8 cellular contexts compared by ENCODE assay signal in the genomic region with DNA sequence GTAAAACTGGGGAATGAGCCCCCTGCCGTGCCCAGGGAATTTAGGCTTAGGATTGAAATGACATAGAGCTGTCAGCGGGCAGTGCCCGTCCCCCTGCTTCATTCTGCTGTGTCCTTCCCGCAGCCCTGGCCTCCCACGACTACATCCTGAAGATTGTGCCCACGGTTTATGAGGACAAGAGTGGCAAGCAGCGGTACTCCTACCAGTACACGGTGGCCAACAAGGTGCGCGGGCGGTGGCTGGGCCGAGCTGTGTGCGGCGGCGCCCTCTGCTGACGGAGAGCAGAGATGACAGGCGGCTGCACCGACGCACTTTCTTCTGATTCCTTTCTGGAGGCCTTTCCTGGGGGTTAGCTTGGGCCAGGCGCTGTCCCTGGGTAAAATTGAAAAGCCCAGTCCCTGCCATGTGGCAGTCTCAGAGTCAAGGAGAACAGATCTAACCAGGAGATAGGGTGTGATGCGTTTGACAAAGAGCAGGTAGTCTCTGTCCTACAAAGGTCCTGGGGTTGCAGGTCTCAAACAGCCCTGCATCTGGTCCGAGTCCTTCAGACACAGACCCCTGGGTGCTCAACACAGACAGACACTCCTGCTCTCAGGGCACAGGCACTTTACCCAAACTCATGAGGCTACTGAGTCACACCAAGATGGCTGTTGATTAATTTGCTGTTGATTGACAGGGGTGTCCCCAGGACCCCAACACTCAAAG. TPM values are rescaled to one million over a fixed set of nuclear protein-coding genes. Genes with fewer than 3 reads are reported as not detected.
DNase-seq lines count a peak whose midpoint lies in the region; ATAC-seq and TF ChIP-seq lines count a peak whose summit lies in the region.

No MANE protein-coding gene starts in this region.

- H3K4me3 ChIP-seq in endodermal cell (ENCODE audit: low read length): no peak overlapping the region
- no peak overlapping the region for H3K4me3 ChIP-seq in mucosa of descending colon

- intact Hi-C loops in mucosa of descending colon (cut with DNase I, micrococcal nuclease): loop anchor here (2.0 to 5.0 kb wide), 2 partner anchors 218 to 220 kb away; no protein-coding TSS in a partner anchor

- 24 to 27% methylated on average over 14 to 22 of the region's 22 CpGs for WGBS in endodermal cell (ENCODE audit: insufficient coverage in 1 of 2, insufficient read length in 1 of 2), 2 experiments

- no peak overlapping the region for H3K4me3 Mint-ChIP-seq in endodermal cell

- peaks cover 7% of the 10 kb centered on the region for H3K4me1 Mint-ChIP-seq in endodermal cell

- no peak overlapping the region for H3K9ac ChIP-seq in endodermal cell (ENCODE audit: extremely low read depth, low read length, poor library complexity, severe bottlenecking)

- no peaks in the 10 kb centered on the region for H3K9me3 Mint-ChIP-seq in endodermal cell

- no peaks in the 10 kb centered on the region for H3K27me3 Mint-ChIP-seq in endodermal cell (ENCODE audit: insufficient read depth)

- peaks cover 46% of the 10 kb centered on the region for H3K36me3 Mint-ChIP-seq in endodermal cell (ENCODE audit: low read depth)

- H3K27me3 ChIP-seq in endodermal cell (ENCODE audit: control insufficient read depth, insufficient read depth, low read length, poor library complexity, severe bottlenecking): no peaks in the 10 kb centered on the region

- H3K9me3 ChIP-seq in endodermal cell (ENCODE audit: control insufficient read depth, low read length) (no peaks in the 10 kb centered on the region), mucosa of descending colon (no peaks in the 10 kb centered on the region)

- H3K4me1 ChIP-seq in endodermal cell (ENCODE audit: control insufficient read depth, insufficient read depth, low read length): no peaks in the 10 kb centered on the region
- H3K4me1 ChIP-seq in mucosa of descending colon (ENCODE audit: low read depth): no peaks in the 10 kb centered on the region

- H3K27ac ChIP-seq in endodermal cell (ENCODE audit: low read depth, low read length): no peak overlapping the region

- peaks cover 36% of the 10 kb centered on the region for H3K36me3 ChIP-seq in endodermal cell (ENCODE audit: control insufficient read depth, insufficient read depth, low read length)
- H3K36me3 ChIP-seq in mucosa of descending colon (ENCODE audit: low read depth): no peaks in the 10 kb centered on the region

- DNase-seq in NCI-H748 (lab: John Stamatoyannopoulos, UW; ENCODE audit: unreplicated experiment): peak; percentile 60
- DNase-seq in activated CD8-positive, alpha-beta memory T cell treated with anti-CD3 and anti-CD28 coated beads for 48 hours (ENCODE audit: low read depth in 2 of 3, low spot score in 2 of 3): peak; percentile 34 to 64 (median 48)
- peak; percentile 90 for DNase-seq in endodermal cell
- DNase-seq in mucosa of descending colon: peak; percentile 74 to 83 (median 82)
- DNase-seq in stimulated activated CD8-positive, alpha-beta memory T cell treated with anti-CD3 and anti-CD28 coated beads, Interleukin-4, amount 100 ng/mL, for 24 hours (ENCODE audit: low read depth): peak; percentile 60
- DNase-seq in foreskin melanocyte: no peak

- H3K27ac Mint-ChIP-seq in endodermal cell: no peak overlapping the region

- ATAC-seq in HG02840 (IDR thresholded peaks at IDR 0.05; ENCODE audit: low FRiP score, unreplicated experiment): peak; percentile 57
- peak; percentile 98 for ATAC-seq in mucosa of descending colon

- TF ChIP-seq CTCF in GM12873 (IDR thresholded peaks at IDR 0.05; ENCODE audit: insufficient read depth, low read depth, low read length, missing control alignments) (peak; percentile 96), endodermal cell (conservative IDR thresholded peaks at IDR 0.05) (peak; percentile 98), mucosa of descending colon (IDR thresholded peaks at IDR 0.05) (peak; percentile 88)

RNA-seq across cellular contexts. Expression of a gene that starts 26.8 kb away (rescaled TPM):
- total RNA-seq in endodermal cell (10 to 100 TPM; 56.7 to 60.0 TPM), mucosa of descending colon (10 to 100 TPM; 16.1 to 26.5 (median 22.2) TPM)
- polyA plus RNA-seq in endodermal cell (2013, experiment 1 of 2): 72.4 TPM
- polyA plus RNA-seq in endodermal cell (2013, experiment 2 of 2): 76.0 TPM

RNA-seq across cellular contexts. Expression of a gene that starts 51.1 kb away (rescaled TPM):
- total RNA-seq in endodermal cell (100 to 1,000 TPM; 119 to 128 TPM), mucosa of descending colon (100 to 1,000 TPM; 174 to 194 (median 190) TPM)
- 93.0 TPM for polyA plus RNA-seq in endodermal cell (2013, experiment 1 of 2)
- polyA plus RNA-seq in endodermal cell (2013, experiment 2 of 2): 84.4 TPM
